Comparison of ENCODE assay signal across 8 cellular contexts in the genomic region with DNA sequence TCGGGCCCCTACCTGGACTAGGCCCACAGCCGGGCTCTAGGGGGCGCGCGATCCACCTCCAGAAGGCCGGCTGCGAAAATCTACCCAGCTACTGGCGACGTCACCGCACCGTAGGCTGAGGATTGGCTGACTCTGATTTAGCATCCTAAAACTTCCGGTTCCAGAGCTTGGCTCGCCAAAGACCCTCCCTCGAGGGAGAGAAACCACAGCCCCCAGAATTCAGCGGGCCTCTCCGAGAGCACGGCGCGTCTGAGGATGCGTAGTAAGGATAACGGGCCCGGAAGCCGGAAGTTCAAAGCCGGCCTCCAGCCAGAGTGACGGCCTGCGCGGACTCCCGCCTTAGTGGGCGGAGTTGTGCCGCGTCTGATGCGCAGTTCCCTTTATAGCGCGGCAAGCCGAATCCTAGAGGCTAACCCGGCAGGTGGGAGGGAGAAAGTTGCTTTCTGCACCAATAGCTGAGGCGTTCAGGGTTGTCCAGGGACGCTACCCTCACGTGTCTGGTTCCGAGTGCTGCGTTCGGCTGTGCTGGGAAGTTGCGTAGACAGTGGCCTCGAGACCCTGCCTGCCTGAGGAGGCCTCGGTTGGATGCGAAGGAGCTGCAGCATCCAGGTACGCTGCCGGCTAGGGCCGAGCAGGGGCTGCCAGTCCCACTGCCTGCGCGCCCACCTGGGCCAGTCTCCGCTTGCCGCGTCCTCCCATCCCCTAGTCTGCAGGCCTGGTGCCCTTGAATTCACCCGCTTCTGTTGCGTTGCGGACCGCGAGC. TPM values are rescaled to one million over a fixed set of nuclear protein-coding genes. Genes with fewer than 3 reads are reported as not detected.
A peak's percentile ranks its signal among the peaks of the same experiment; 100 is the strongest.
DNase-seq lines count a peak whose midpoint lies in the region; ATAC-seq and TF ChIP-seq lines count a peak whose summit lies in the region.

A gene (plus strand): TSS at position 544 of the 763 bp plus-strand sequence. CDS start 7,808 bp downstream, outside the sequence.

- peak within 1 kb of the TSS; percentile 93 to 100 (median 97) for H3K27ac ChIP-seq in gastroesophageal sphincter
- H3K27ac ChIP-seq in suprapubic skin: peak within 1 kb of the TSS; percentile 96

- H3K4me1 ChIP-seq in gastroesophageal sphincter (peaks cover 0 to 68% (median 26%) of the 10 kb centered on the region in 3 donors), suprapubic skin (peaks cover 53% of the 10 kb centered on the region)

- CTCF ChIA-PET in HEK293T (lab: Yijun Ruan, JAX): interaction anchor here (0.6 to 3.8 kb wide), 24 partner anchors 8 to 230 kb away, joined by 3 to 33 read pairs (median 4); a partner anchor contains a TSS
- CTCF ChIA-PET in activated naive CD4-positive, alpha-beta T cell treated with anti-CD3 and anti-CD28 coated beads, Interleukin-2, amount 10 ng/mL, durations not matched to agents 7 days and 5 days (lab: Charles Lee): interaction anchor here (0.7 to 4.8 kb wide), 31 partner anchors 9 to 291 kb away, joined by 3 to 40 read pairs (median 7); a partner anchor contains a TSS

- TF ChIP-seq CTCF in gastroesophageal sphincter (IDR thresholded peaks at IDR 0.05) (peak in 3 of 4 experiments; percentile 87 to 94 (median 91)), suprapubic skin (IDR thresholded peaks at IDR 0.05) (peak in 1 of 2 donors; percentile 98)

- H3K4me3 Mint-ChIP-seq in activated naive CD4-positive, alpha-beta T cell treated with anti-CD3 and anti-CD28 coated beads, Interleukin-2, amount 10 ng/mL, durations not matched to agents 7 days and 5 days: peak within 1 kb of the TSS; percentile 93

- peaks cover 4% of the 10 kb centered on the region for H3K27me3 Mint-ChIP-seq in activated naive CD4-positive, alpha-beta T cell treated with anti-CD3 and anti-CD28 coated beads, Interleukin-2, amount 10 ng/mL, durations not matched to agents 7 days and 5 days

- peaks cover 0 to 23% of the 10 kb centered on the region in 2 donors for H3K36me3 ChIP-seq in gastroesophageal sphincter
- H3K36me3 ChIP-seq in suprapubic skin: peaks cover 6% of the 10 kb centered on the region

- H3K9me3 ChIP-seq in gastroesophageal sphincter (no peaks in the 10 kb centered on the region), suprapubic skin (no peaks in the 10 kb centered on the region)

- ATAC-seq in gastroesophageal sphincter: peak; percentile 95

- no peaks in the 10 kb centered on the region for H3K9me3 Mint-ChIP-seq in activated naive CD4-positive, alpha-beta T cell treated with anti-CD3 and anti-CD28 coated beads, Interleukin-2, amount 10 ng/mL, durations not matched to agents 7 days and 5 days

- DNase-seq in GM04503 (ENCODE audit: low read depth): peak; percentile 96
- peak; percentile 97 for DNase-seq in HEK293T (ENCODE audit: extremely low spot score)
- DNase-seq in MV-4-11 (lab: John Stamatoyannopoulos, UW): peak; percentile 99
- DNase-seq in SK-N-DZ (ENCODE audit: low spot score): peak; percentile 100
- DNase-seq in activated naive CD4-positive, alpha-beta T cell treated with anti-CD3 and anti-CD28 coated beads, Interleukin-2, amount 10 ng/mL, durations not matched to agents 7 days and 5 days: peak; percentile 99
- DNase-seq in non-pigmented ciliary epithelial cell (ENCODE audit: low read depth): peak; percentile 97
- peak; percentile 99 for DNase-seq in suprapubic skin (ENCODE audit: low spot score in 2 of 2)

- H3K27me3 ChIP-seq in gastroesophageal sphincter: no peaks in the 10 kb centered on the region
- no peaks in the 10 kb centered on the region for H3K27me3 ChIP-seq in suprapubic skin

- peaks cover 20% of the 10 kb centered on the region for H3K36me3 Mint-ChIP-seq in activated naive CD4-positive, alpha-beta T cell treated with anti-CD3 and anti-CD28 coated beads, Interleukin-2, amount 10 ng/mL, durations not matched to agents 7 days and 5 days

- TF ChIP-seq POLR2A in gastroesophageal sphincter (IDR thresholded peaks at IDR 0.05) (peak; percentile 98), suprapubic skin (IDR thresholded peaks at IDR 0.05) (peak; percentile 93 to 96)

- peak within 1 kb of the TSS; percentile 98 for H3K27ac Mint-ChIP-seq in activated naive CD4-positive, alpha-beta T cell treated with anti-CD3 and anti-CD28 coated beads, Interleukin-2, amount 10 ng/mL, durations not matched to agents 7 days and 5 days

- peaks cover 42% of the 10 kb centered on the region for H3K4me1 Mint-ChIP-seq in activated naive CD4-positive, alpha-beta T cell treated with anti-CD3 and anti-CD28 coated beads, Interleukin-2, amount 10 ng/mL, durations not matched to agents 7 days and 5 days

- POLR2A ChIA-PET in HEK293T (lab: Yijun Ruan, JAX): interaction anchor here (0.7 to 4.6 kb wide), 21 partner anchors 8 to 653 kb away, joined by 3 to 56 read pairs (median 6); a partner anchor contains a TSS

- TF ChIP-seq EP300 in gastroesophageal sphincter (IDR thresholded peaks at IDR 0.05) (no peak), suprapubic skin (IDR thresholded peaks at IDR 0.05) (no peak)

- 0% methylated on average over 6 of the region's 59 CpGs; no CpG with 5 or more reads in 1 of the 2 donors for WGBS in gastroesophageal sphincter (ENCODE audit: low coverage in 1 of 2), 2 donors
- WGBS in suprapubic skin: under 1% methylated on average over 43 of the region's 59 CpGs

- H3K4me3 ChIP-seq in gastroesophageal sphincter (peak within 1 kb of the TSS; percentile 73 to 75), suprapubic skin (peak within 1 kb of the TSS; percentile 77)

TF ChIP-seq in HEK293T, 16 proteins besides CTCF, POLR2A, EP300 and RAD21:
- no peak for TF ChIP-seq HDGF (IDR thresholded peaks at IDR 0.05; ENCODE audit: borderline replicate concordance)
- peak; percentile 90 for TF ChIP-seq ELF4 (IDR thresholded peaks at IDR 0.05)
- TF ChIP-seq, protein P1, sequence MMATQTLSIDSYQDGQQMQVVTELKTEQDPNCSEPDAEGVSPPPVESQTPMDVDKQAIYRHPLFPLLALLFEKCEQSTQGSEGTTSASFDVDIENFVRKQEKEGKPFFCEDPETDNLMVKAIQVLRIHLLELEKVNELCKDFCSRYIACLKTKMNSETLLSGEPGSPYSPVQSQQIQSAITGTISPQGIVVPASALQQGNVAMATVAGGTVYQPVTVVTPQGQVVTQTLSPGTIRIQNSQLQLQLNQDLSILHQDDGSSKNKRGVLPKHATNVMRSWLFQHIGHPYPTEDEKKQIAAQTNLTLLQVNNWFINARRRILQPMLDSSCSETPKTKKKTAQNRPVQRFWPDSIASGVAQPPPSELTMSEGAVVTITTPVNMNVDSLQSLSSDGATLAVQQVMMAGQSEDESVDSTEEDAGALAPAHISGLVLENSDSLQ (IDR thresholded peaks at IDR 0.05): peak; percentile 97
- TF ChIP-seq L3MBTL2 (conservative IDR thresholded peaks at IDR 0.05): peak; percentile 76
- no peak for TF ChIP-seq FOXM1 (IDR thresholded peaks at IDR 0.05; ENCODE audit: borderline replicate concordance)

RNA-seq across cellular contexts. Expression of the gene that starts here (rescaled TPM):
- polyA plus RNA-seq in SK-N-DZ (2014; cell fraction: cytosol; rRNA removed): 64.0 and 74.6 TPM in 2 replicates
- polyA plus RNA-seq in SK-N-DZ (2014; cell fraction: nucleus; rRNA removed): 32.3 and 35.7 TPM in 2 replicates
- 100 to 1,000 TPM in 1 of 4 donors, 10 to 100 TPM in 3; 66.1 to 111 (median 81.0) TPM for total RNA-seq in gastroesophageal sphincter
- total RNA-seq in suprapubic skin: 10 to 100 TPM; 29.4 to 45.5 (median 34.6) TPM

Comparison
In these comparisons a context has a peak if more than half of its experiments do, and no peak if none do; other contexts are left out.
1. Peak in every context shown above with its lines: DNase-seq, ATAC-seq, H3K4me3 ChIP-seq and H3K27ac ChIP-seq.